1 cellular context compared by ENCODE assay signal in the genomic region with DNA sequence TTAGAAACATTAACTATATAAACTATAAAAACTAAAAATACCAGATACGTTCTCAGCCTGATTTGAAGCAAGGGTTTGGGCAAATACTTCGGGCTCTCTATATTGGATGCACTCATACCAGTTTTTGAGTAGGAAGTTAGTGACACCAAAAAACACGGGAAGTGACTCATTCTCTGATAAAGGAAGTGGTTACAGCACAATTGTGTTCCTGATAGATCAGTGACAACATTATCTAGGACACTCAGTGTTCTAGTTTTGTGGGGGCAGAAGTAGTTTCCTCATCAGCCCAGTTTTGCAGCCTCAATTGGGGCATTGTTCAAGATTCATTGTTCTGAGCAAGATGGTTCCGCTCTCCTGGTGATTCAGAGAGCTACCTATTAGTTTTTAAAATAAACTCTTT.
TF ChIP-seq lines count a peak whose summit lies in the region.

No MANE protein-coding gene starts in this region.

TF ChIP-seq in K562, 482 proteins besides CTCF, POLR2A, EP300 and RAD21 (continued from another document):
- TF ChIP-seq CEBPG (CRISPR knock-in tag; IDR thresholded peaks at IDR 0.05), result no peak
- TF ChIP-seq CEBPG (tag; conservative IDR thresholded peaks at IDR 0.05 in 1 of 2, IDR thresholded peaks at IDR 0.05 in 1 of 2), result no peak
- no peak for TF ChIP-seq ZNF445 (CRISPR knock-in tag; IDR thresholded peaks at IDR 0.05; ENCODE audit: low read depth)
- TF ChIP-seq RB1 (IDR thresholded peaks at IDR 0.05; ENCODE audit: low read depth), result no peak
- TF ChIP-seq ZNF583 (CRISPR knock-in tag; IDR thresholded peaks at IDR 0.05), result no peak
- TF ChIP-seq NRF1 (conservative IDR thresholded peaks at IDR 0.05 in 1 of 2, IDR thresholded peaks at IDR 0.05 in 1 of 2), result no peak
- no peak for TF ChIP-seq PTRF (tag; IDR thresholded peaks at IDR 0.05)
- TF ChIP-seq HNRNPH1 (optimal IDR thresholded peaks at IDR 0.05; ENCODE audit: low read depth, low read length), result no peak
- TF ChIP-seq, protein P1, sequence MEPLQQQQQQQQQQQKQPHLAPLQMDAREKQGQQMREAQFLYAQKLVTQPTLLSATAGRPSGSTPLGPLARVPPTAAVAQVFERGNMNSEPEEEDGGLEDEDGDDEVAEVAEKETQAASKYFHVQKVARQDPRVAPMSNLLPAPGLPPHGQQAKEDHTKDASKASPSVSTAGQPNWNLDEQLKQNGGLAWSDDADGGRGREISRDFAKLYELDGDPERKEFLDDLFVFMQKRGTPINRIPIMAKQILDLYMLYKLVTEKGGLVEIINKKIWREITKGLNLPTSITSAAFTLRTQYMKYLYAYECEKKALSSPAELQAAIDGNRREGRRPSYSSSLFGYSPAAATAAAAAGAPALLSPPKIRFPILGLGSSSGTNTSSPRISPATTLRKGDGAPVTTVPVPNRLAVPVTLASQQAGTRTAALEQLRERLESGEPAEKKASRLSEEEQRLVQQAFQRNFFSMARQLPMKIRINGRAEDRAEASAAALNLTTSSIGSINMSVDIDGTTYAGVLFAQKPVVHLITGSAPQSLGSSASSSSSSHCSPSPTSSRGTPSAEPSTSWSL (CRISPR knock-in tag; IDR thresholded peaks at IDR 0.05; ENCODE audit: borderline replicate concordance), result no peak
- TF ChIP-seq, protein P2, sequence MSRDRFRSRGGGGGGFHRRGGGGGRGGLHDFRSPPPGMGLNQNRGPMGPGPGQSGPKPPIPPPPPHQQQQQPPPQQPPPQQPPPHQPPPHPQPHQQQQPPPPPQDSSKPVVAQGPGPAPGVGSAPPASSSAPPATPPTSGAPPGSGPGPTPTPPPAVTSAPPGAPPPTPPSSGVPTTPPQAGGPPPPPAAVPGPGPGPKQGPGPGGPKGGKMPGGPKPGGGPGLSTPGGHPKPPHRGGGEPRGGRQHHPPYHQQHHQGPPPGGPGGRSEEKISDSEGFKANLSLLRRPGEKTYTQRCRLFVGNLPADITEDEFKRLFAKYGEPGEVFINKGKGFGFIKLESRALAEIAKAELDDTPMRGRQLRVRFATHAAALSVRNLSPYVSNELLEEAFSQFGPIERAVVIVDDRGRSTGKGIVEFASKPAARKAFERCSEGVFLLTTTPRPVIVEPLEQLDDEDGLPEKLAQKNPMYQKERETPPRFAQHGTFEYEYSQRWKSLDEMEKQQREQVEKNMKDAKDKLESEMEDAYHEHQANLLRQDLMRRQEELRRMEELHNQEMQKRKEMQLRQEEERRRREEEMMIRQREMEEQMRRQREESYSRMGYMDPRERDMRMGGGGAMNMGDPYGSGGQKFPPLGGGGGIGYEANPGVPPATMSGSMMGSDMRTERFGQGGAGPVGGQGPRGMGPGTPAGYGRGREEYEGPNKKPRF (IDR thresholded peaks at IDR 0.05; ENCODE audit: low read depth, low read length), result no peak
- TF ChIP-seq HDAC1 (IDR thresholded peaks at IDR 0.05), result no peak
- TF ChIP-seq, protein P3, sequence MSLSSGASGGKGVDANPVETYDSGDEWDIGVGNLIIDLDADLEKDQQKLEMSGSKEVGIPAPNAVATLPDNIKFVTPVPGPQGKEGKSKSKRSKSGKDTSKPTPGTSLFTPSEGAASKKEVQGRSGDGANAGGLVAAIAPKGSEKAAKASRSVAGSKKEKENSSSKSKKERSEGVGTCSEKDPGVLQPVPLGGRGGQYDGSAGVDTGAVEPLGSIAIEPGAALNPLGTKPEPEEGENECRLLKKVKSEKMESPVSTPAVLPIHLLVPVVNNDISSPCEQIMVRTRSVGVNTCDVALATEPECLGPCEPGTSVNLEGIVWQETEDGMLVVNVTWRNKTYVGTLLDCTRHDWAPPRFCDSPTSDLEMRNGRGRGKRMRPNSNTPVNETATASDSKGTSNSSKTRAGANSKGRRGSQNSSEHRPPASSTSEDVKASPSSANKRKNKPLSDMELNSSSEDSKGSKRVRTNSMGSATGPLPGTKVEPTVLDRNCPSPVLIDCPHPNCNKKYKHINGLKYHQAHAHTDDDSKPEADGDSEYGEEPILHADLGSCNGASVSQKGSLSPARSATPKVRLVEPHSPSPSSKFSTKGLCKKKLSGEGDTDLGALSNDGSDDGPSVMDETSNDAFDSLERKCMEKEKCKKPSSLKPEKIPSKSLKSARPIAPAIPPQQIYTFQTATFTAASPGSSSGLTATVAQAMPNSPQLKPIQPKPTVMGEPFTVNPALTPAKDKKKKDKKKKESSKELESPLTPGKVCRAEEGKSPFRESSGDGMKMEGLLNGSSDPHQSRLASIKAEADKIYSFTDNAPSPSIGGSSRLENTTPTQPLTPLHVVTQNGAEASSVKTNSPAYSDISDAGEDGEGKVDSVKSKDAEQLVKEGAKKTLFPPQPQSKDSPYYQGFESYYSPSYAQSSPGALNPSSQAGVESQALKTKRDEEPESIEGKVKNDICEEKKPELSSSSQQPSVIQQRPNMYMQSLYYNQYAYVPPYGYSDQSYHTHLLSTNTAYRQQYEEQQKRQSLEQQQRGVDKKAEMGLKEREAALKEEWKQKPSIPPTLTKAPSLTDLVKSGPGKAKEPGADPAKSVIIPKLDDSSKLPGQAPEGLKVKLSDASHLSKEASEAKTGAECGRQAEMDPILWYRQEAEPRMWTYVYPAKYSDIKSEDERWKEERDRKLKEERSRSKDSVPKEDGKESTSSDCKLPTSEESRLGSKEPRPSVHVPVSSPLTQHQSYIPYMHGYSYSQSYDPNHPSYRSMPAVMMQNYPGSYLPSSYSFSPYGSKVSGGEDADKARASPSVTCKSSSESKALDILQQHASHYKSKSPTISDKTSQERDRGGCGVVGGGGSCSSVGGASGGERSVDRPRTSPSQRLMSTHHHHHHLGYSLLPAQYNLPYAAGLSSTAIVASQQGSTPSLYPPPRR (CRISPR knock-in tag; IDR thresholded peaks at IDR 0.05; ENCODE audit: borderline replicate concordance), result no peak
- TF ChIP-seq, protein P4, sequence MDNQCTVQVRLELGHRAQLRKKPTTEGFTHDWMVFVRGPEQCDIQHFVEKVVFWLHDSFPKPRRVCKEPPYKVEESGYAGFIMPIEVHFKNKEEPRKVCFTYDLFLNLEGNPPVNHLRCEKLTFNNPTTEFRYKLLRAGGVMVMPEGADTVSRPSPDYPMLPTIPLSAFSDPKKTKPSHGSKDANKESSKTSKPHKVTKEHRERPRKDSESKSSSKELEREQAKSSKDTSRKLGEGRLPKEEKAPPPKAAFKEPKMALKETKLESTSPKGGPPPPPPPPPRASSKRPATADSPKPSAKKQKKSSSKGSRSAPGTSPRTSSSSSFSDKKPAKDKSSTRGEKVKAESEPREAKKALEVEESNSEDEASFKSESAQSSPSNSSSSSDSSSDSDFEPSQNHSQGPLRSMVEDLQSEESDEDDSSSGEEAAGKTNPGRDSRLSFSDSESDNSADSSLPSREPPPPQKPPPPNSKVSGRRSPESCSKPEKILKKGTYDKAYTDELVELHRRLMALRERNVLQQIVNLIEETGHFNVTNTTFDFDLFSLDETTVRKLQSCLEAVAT (IDR thresholded peaks at IDR 0.05), result no peak
- TF ChIP-seq, protein P5, sequence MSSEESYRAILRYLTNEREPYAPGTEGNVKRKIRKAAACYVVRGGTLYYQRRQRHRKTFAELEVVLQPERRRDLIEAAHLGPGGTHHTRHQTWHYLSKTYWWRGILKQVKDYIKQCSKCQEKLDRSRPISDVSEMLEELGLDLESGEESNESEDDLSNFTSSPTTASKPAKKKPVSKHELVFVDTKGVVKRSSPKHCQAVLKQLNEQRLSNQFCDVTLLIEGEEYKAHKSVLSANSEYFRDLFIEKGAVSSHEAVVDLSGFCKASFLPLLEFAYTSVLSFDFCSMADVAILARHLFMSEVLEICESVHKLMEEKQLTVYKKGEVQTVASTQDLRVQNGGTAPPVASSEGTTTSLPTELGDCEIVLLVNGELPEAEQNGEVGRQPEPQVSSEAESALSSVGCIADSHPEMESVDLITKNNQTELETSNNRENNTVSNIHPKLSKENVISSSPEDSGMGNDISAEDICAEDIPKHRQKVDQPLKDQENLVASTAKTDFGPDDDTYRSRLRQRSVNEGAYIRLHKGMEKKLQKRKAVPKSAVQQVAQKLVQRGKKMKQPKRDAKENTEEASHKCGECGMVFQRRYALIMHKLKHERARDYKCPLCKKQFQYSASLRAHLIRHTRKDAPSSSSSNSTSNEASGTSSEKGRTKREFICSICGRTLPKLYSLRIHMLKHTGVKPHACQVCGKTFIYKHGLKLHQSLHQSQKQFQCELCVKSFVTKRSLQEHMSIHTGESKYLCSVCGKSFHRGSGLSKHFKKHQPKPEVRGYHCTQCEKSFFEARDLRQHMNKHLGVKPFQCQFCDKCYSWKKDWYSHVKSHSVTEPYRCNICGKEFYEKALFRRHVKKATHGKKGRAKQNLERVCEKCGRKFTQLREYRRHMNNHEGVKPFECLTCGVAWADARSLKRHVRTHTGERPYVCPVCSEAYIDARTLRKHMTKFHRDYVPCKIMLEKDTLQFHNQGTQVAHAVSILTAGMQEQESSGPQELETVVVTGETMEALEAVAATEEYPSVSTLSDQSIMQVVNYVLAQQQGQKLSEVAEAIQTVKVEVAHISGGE (CRISPR knock-in tag; IDR thresholded peaks at IDR 0.05), result peak in 1 of 3 experiments; percentile 59; a peak in 1 of 6 replicates
TF ChIP-seq in K562: peak in this region for 11.
